ENCODE assay signal across 20 cellular contexts in the genomic region with DNA sequence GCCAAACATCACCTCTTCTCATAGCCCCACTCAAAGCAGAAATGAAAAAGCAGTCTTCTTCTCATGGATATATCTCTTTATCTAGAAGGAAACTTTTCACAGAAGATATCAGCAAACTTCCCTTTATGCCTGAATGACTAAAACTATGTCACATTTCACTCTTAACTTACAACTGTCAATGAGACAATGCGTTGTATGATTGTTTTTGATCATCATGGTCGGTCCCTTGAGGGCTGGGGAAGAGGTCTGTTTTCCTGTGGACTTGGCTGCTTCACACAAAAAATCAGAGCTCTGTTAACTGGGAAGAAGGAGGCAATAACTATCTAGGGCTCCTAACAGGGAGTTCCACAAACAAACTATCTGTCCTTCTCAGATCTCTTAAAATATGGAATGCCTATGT. TPM values are rescaled to one million over a fixed set of nuclear protein-coding genes. Genes with fewer than 3 reads are reported as not detected.
DNase-seq lines count a peak whose midpoint lies in the region; ATAC-seq, FAIRE-seq and TF ChIP-seq lines count a peak whose summit lies in the region.
"Had no signal": no experiment of that assay in that cellular context is flagged by ENCODE, and none has a peak within 500 bp of the region (broad histone marks: within the 10 kb centered on the region; RNA-seq: fewer than 3 reads in every experiment).

No MANE protein-coding gene starts in this region.

- no peak overlapping the region for H3K4me3 Mint-ChIP-seq in CD4-positive, alpha-beta memory T cell
- H3K4me3 Mint-ChIP-seq: CD14-positive monocyte had no signal

- no peak overlapping the region for H3K9ac ChIP-seq in kidney (ENCODE audit: low read length in 2 of 2)
- H3K9ac ChIP-seq: GM23248 had no signal

- H3K36me3 ChIP-seq in CD4-positive, alpha-beta memory T cell (ENCODE audit: insufficient read depth, low read length), result no peaks in the 10 kb centered on the region
- no peaks in the 10 kb centered on the region for H3K36me3 ChIP-seq in kidney (ENCODE audit: control insufficient read depth in 1 of 2, insufficient read depth in 2 of 2, low read length in 2 of 2)

- peak; percentile 50 for DNase-seq in SK-MEL-5 (ENCODE audit: low read depth, low spot score)
- peak; percentile 18 for DNase-seq in medulla oblongata (ENCODE audit: extremely low spot score)
- no peak for DNase-seq in CD4-positive, alpha-beta memory T cell
- DNase-seq in kidney, result no peak
- no peak for DNase-seq in epidermal melanocyte (ENCODE audit: insufficient read length, low spot score)
- DNase-seq: DMS153, DND-41, H7, NCI-H1092, NCI-H1417 treated with DMSO at 0.1 percent for 48 hours, NCI-H187, NCI-H524, NCI-H774 had no signal

- CTCF ChIA-PET in CD4-positive, alpha-beta memory T cell (lab: Charles Lee; ENCODE audit: partially characterized antibody), result no interaction called here

- in situ Hi-C loops in SK-MEL-5 (cut with HindIII; ENCODE audit: low pct_unique_long_range_greater_than_20kb, low sequenced_read_pairs), result no loop called here

- no peak for TF ChIP-seq CTCF in kidney (IDR thresholded peaks at IDR 0.05; ENCODE audit: borderline replicate concordance, extremely low read depth, insufficient read depth)

- peaks cover 0 to 8% (median under 1%) of the 10 kb centered on the region in 8 donors for H3K9me3 Mint-ChIP-seq in CD4-positive, alpha-beta memory T cell

- no peaks in the 10 kb centered on the region for H3K36me3 Mint-ChIP-seq in CD4-positive, alpha-beta memory T cell

- ATAC-seq in GM21737 (IDR thresholded peaks at IDR 0.05; ENCODE audit: unreplicated experiment), result no peak
- ATAC-seq: SK-N-SH treated with all-trans-retinoic acid at 6 μM for 48 hours had no signal

- peaks cover 5% of the 10 kb centered on the region for H3K27me3 ChIP-seq in CD4-positive, alpha-beta memory T cell (ENCODE audit: insufficient read depth, low read length)

- H3K27ac Mint-ChIP-seq in CD4-positive, alpha-beta memory T cell, result no peak overlapping the region
- H3K27ac Mint-ChIP-seq: CD14-positive monocyte had no signal

- POLR2A ChIA-PET in CD4-positive, alpha-beta memory T cell (lab: Charles Lee; ENCODE audit: partially characterized antibody), result no interaction called here

- H3K4me1 ChIP-seq in CD4-positive, alpha-beta memory T cell (ENCODE audit: insufficient read depth, low read length), result no peaks in the 10 kb centered on the region
- H3K4me1 ChIP-seq in kidney (ENCODE audit: control insufficient read depth in 1 of 2, insufficient read depth in 1 of 2, low read depth in 1 of 2, low read length in 2 of 2), result peaks cover 0 to 5% of the 10 kb centered on the region in 2 donors

- H3K4me1 Mint-ChIP-seq in CD4-positive, alpha-beta memory T cell, result peaks cover 0 to 6% (median 1%) of the 10 kb centered on the region in 4 donors

- intact Hi-C loops in CD4-positive, alpha-beta memory T cell (cut with micrococcal nuclease), result no loop called here
- intact Hi-C loops in kidney (cut with DNase I), result no loop called here

- FAIRE-seq in kidney (lab: Jason Lieb, UNC), result no peak
- FAIRE-seq: GM12892 had no signal

- H3K27me3 Mint-ChIP-seq in CD4-positive, alpha-beta memory T cell, result peaks cover 15 to 16% of the 10 kb centered on the region in 2 donors

- H3K27ac ChIP-seq in cingulate gyrus (ENCODE audit: low read depth, low read length) (peak overlapping the region; percentile 4), kidney (ENCODE audit: low read depth in 2 of 2, low read length in 2 of 2) (no peak overlapping the region)
- no peak overlapping the region for H3K27ac ChIP-seq in CD4-positive, alpha-beta memory T cell (ENCODE audit: low read depth, low read length)
- H3K27ac ChIP-seq: GM23248 had no signal

- H3K4me3 ChIP-seq in CD4-positive, alpha-beta memory T cell (ENCODE audit: low read length in 2 of 2), result no peak overlapping the region
- no peak overlapping the region for H3K4me3 ChIP-seq in kidney (ENCODE audit: low read length in 2 of 2)
- H3K4me3 ChIP-seq: GM23248 had no signal

- no peaks in the 10 kb centered on the region for H3K9me3 ChIP-seq in CD4-positive, alpha-beta memory T cell (ENCODE audit: control insufficient read depth in 1 of 2, low read length in 2 of 2)
- H3K9me3 ChIP-seq in kidney (ENCODE audit: control insufficient read depth in 1 of 2, low read length in 2 of 2), result no peaks in the 10 kb centered on the region

RNA-seq across cellular contexts. Expression of gene NLGN1, which starts 5.1 kb away (rescaled TPM):
- 31.6 and 35.2 TPM in 2 replicates for total RNA-seq in SK-MEL-5 (2014; rRNA removed; shearing (Covaris generic))
- polyA plus RNA-seq in SK-MEL-5 (2015; cell fraction: cytosol; rRNA removed), result 17.5 and 22.3 TPM in 2 replicates
- polyA plus RNA-seq in SK-MEL-5 (2015; cell fraction: nucleus; rRNA removed), result 6.8 and 8.6 TPM in 2 replicates
- not detected for total RNA-seq in CD4-positive, alpha-beta memory T cell
- polyA plus RNA-seq in CD4-positive, alpha-beta memory T cell, result not detected
- total RNA-seq in kidney, result 19.4 TPM
- polyA plus RNA-seq in kidney (ENCODE audit: insufficient read depth, low read depth, low replicate concordance), result 0.49 TPM
- total RNA-seq: HT-29 had no signal
- polyA plus RNA-seq: CD14-positive monocyte had no signal

Comparison
In these comparisons a context has a peak if more than half of its experiments do, and no peak if none do; other contexts are left out.
1. DNase-seq: peak in SK-MEL-5 (single experiment) and medulla oblongata (single experiment); none in CD4-positive, alpha-beta memory T cell (0 of 5), kidney (single experiment) and epidermal melanocyte (single experiment).
2. RNA of gene NLGN1, which starts 5.1 kb away (total RNA-seq): 31.6 to 35.2 TPM in SK-MEL-5 and 19.4 TPM in kidney (single experiment); not detected in CD4-positive, alpha-beta memory T cell; every median in the first group is over 10 times any median in the second.